1 cellular context compared by ENCODE assay signal in the genomic region with DNA sequence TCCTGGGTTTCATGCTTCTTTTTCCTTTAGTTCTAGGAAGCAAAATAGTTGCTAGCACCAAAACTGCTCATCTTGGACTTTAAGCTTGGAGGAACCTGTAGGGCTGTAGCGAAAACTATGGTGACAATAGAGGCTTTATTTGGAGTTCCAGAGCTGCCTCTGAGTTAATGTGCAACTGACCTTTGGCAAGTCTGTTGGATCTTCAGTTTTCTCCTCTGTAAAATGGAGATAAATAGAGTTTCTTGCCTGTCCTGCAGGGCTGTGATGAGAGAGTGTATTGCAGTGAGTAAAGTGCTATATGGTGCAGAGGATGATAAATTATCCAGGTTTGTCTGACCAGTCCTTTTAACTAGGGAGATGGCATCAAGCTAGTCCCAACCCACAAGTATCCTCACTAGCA.
TF ChIP-seq lines count a peak whose summit lies in the region.

No MANE protein-coding gene starts in this region.

TF ChIP-seq in HepG2, 621 proteins besides CTCF, POLR2A, EP300 and RAD21 (continued from another document and continues in another):
- TF ChIP-seq, protein P1, sequence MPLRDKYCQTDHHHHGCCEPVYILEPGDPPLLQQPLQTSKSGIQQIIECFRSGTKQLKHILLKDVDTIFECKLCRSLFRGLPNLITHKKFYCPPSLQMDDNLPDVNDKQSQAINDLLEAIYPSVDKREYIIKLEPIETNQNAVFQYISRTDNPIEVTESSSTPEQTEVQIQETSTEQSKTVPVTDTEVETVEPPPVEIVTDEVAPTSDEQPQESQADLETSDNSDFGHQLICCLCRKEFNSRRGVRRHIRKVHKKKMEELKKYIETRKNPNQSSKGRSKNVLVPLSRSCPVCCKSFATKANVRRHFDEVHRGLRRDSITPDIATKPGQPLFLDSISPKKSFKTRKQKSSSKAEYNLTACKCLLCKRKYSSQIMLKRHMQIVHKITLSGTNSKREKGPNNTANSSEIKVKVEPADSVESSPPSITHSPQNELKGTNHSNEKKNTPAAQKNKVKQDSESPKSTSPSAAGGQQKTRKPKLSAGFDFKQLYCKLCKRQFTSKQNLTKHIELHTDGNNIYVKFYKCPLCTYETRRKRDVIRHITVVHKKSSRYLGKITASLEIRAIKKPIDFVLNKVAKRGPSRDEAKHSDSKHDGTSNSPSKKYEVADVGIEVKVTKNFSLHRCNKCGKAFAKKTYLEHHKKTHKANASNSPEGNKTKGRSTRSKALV (CRISPR knock-in tag; IDR thresholded peaks at IDR 0.05) = no peak
- TF ChIP-seq PAXIP1 (CRISPR knock-in tag; conservative IDR thresholded peaks at IDR 0.05) (peak; percentile 82), SUZ12 (IDR thresholded peaks at IDR 0.05; ENCODE audit: low read depth, low read length) (no peak), RARG (CRISPR knock-in tag; IDR thresholded peaks at IDR 0.05; ENCODE audit: low read depth) (no peak), SAFB2 (CRISPR knock-in tag; IDR thresholded peaks at IDR 0.05; ENCODE audit: borderline replicate concordance, low read depth) (no peak), ZIK1 (CRISPR knock-in tag; IDR thresholded peaks at IDR 0.05; ENCODE audit: borderline replicate concordance, low read depth) (no peak), HIC2 (CRISPR knock-in tag; IDR thresholded peaks at IDR 0.05; ENCODE audit: low read depth) (no peak), ZNF772 (CRISPR knock-in tag; IDR thresholded peaks at IDR 0.05) (no peak), ZNF792 (CRISPR knock-in tag; IDR thresholded peaks at IDR 0.05) (no peak), ZNF367 (CRISPR knock-in tag; IDR thresholded peaks at IDR 0.05; ENCODE audit: borderline replicate concordance) (no peak), ZNF337 (CRISPR knock-in tag; IDR thresholded peaks at IDR 0.05; ENCODE audit: borderline replicate concordance, low read depth) (no peak)
- TF ChIP-seq, protein P2, sequence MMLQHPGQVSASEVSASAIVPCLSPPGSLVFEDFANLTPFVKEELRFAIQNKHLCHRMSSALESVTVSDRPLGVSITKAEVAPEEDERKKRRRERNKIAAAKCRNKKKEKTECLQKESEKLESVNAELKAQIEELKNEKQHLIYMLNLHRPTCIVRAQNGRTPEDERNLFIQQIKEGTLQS (CRISPR knock-in tag; IDR thresholded peaks at IDR 0.05) = no peak
- TF ChIP-seq, protein P3, sequence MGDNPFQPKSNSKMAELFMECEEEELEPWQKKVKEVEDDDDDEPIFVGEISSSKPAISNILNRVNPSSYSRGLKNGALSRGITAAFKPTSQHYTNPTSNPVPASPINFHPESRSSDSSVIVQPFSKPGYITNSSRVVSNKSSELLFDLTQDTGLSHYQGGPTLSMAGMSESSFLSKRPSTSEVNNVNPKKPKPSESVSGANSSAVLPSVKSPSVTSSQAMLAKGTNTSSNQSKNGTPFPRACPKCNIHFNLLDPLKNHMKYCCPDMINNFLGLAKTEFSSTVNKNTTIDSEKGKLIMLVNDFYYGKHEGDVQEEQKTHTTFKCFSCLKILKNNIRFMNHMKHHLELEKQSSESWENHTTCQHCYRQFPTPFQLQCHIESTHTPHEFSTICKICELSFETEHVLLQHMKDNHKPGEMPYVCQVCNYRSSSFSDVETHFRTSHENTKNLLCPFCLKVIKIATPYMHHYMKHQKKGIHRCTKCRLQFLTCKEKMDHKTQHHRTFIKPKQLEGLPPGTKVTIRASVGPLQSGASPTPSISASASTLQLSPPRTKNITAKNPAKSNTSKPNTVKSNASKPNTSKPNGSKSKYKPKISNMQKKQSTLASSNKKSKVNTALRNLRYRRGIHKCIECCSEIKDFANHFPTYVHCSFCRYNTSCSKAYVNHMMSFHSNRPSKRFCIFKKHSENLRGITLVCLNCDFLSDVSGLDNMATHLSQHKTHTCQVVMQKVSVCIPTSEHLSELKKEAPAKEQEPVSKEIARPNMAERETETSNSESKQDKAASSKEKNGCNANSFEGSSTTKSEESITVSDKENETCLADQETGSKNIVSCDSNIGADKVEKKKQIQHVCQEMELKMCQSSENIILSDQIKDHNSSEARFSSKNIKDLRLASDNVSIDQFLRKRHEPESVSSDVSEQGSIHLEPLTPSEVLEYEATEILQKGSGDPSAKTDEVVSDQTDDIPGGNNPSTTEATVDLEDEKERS (CRISPR knock-in tag; IDR thresholded peaks at IDR 0.05) = no peak
- TF ChIP-seq, protein P4, sequence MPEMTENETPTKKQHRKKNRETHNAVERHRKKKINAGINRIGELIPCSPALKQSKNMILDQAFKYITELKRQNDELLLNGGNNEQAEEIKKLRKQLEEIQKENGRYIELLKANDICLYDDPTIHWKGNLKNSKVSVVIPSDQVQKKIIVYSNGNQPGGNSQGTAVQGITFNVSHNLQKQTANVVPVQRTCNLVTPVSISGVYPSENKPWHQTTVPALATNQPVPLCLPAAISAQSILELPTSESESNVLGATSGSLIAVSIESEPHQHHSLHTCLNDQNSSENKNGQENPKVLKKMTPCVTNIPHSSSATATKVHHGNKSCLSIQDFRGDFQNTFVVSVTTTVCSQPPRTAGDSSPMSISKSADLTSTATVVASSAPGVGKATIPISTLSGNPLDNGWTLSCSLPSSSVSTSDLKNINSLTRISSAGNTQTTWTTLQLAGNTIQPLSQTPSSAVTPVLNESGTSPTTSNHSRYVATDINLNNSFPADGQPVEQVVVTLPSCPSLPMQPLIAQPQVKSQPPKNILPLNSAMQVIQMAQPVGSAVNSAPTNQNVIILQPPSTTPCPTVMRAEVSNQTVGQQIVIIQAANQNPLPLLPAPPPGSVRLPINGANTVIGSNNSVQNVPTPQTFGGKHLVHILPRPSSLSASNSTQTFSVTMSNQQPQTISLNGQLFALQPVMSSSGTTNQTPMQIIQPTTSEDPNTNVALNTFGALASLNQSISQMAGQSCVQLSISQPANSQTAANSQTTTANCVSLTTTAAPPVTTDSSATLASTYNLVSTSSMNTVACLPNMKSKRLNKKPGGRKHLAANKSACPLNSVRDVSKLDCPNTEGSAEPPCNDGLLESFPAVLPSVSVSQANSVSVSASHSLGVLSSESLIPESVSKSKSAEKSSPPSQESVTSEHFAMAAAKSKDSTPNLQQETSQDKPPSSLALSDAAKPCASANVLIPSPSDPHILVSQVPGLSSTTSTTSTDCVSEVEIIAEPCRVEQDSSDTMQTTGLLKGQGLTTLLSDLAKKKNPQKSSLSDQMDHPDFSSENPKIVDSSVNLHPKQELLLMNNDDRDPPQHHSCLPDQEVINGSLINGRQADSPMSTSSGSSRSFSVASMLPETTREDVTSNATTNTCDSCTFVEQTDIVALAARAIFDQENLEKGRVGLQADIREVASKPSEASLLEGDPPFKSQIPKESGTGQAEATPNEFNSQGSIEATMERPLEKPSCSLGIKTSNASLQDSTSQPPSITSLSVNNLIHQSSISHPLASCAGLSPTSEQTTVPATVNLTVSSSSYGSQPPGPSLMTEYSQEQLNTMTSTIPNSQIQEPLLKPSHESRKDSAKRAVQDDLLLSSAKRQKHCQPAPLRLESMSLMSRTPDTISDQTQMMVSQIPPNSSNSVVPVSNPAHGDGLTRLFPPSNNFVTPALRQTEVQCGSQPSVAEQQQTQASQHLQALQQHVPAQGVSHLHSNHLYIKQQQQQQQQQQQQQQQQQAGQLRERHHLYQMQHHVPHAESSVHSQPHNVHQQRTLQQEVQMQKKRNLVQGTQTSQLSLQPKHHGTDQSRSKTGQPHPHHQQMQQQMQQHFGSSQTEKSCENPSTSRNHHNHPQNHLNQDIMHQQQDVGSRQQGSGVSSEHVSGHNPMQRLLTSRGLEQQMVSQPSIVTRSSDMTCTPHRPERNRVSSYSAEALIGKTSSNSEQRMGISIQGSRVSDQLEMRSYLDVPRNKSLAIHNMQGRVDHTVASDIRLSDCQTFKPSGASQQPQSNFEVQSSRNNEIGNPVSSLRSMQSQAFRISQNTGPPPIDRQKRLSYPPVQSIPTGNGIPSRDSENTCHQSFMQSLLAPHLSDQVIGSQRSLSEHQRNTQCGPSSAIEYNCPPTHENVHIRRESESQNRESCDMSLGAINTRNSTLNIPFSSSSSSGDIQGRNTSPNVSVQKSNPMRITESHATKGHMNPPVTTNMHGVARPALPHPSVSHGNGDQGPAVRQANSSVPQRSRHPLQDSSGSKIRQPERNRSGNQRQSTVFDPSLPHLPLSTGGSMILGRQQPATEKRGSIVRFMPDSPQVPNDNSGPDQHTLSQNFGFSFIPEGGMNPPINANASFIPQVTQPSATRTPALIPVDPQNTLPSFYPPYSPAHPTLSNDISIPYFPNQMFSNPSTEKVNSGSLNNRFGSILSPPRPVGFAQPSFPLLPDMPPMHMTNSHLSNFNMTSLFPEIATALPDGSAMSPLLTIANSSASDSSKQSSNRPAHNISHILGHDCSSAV (CRISPR knock-in tag; IDR thresholded peaks at IDR 0.05; ENCODE audit: borderline replicate concordance) = no peak
- TF ChIP-seq, protein P5, sequence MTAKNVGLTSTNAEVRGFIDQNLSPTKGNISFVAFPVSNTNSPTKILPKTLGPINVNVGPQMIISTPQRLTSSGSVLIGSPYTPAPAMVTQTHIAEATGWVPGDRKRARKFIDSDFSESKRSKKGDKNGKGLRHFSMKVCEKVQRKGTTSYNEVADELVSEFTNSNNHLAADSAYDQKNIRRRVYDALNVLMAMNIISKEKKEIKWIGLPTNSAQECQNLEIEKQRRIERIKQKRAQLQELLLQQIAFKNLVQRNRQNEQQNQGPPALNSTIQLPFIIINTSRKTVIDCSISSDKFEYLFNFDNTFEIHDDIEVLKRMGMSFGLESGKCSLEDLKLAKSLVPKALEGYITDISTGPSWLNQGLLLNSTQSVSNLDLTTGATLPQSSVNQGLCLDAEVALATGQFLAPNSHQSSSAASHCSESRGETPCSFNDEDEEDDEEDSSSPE (CRISPR knock-in tag; IDR thresholded peaks at IDR 0.05) = no peak
- TF ChIP-seq, protein P6, sequence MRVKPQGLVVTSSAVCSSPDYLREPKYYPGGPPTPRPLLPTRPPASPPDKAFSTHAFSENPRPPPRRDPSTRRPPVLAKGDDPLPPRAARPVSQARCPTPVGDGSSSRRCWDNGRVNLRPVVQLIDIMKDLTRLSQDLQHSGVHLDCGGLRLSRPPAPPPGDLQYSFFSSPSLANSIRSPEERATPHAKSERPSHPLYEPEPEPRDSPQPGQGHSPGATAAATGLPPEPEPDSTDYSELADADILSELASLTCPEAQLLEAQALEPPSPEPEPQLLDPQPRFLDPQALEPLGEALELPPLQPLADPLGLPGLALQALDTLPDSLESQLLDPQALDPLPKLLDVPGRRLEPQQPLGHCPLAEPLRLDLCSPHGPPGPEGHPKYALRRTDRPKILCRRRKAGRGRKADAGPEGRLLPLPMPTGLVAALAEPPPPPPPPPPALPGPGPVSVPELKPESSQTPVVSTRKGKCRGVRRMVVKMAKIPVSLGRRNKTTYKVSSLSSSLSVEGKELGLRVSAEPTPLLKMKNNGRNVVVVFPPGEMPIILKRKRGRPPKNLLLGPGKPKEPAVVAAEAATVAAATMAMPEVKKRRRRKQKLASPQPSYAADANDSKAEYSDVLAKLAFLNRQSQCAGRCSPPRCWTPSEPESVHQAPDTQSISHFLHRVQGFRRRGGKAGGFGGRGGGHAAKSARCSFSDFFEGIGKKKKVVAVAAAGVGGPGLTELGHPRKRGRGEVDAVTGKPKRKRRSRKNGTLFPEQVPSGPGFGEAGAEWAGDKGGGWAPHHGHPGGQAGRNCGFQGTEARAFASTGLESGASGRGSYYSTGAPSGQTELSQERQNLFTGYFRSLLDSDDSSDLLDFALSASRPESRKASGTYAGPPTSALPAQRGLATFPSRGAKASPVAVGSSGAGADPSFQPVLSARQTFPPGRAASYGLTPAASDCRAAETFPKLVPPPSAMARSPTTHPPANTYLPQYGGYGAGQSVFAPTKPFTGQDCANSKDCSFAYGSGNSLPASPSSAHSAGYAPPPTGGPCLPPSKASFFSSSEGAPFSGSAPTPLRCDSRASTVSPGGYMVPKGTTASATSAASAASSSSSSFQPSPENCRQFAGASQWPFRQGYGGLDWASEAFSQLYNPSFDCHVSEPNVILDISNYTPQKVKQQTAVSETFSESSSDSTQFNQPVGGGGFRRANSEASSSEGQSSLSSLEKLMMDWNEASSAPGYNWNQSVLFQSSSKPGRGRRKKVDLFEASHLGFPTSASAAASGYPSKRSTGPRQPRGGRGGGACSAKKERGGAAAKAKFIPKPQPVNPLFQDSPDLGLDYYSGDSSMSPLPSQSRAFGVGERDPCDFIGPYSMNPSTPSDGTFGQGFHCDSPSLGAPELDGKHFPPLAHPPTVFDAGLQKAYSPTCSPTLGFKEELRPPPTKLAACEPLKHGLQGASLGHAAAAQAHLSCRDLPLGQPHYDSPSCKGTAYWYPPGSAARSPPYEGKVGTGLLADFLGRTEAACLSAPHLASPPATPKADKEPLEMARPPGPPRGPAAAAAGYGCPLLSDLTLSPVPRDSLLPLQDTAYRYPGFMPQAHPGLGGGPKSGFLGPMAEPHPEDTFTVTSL (CRISPR knock-in tag; IDR thresholded peaks at IDR 0.05; ENCODE audit: borderline replicate concordance) = peak; percentile 36; the same call in 1 of the 2 replicates
